In the genomic region with DNA sequence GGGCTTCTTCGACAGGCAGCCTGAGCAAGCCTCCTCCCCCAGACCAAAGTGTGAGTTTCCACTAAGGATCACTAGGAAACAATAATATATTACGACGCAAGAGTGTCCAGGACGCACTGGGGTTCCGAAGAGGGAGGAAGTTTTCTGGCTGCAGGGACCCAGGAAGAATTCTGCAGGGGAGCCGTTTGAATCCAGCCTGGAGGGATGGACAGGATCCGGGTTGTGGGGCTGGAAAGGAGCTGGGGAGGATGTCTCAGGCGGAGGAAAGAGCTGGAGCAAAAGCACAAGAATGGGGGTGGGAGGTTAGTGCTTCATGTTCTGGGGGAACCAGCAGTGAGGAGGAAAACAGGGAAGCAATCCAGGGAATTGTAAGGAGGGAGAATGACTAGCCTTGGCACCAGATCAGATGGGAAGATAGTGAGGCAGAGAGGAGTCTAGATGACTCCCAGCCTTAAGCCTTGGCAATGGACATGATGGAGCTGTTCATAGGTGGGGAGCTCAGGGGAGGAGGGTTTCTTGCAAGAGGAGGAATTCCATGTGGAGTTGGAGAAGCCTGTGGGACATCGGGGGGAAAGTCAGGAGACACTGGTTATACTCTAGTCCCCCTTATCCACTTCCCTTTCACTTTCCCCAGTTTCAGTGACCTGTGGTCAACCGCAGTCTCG, we compare ENCODE assay signal across 24 cellular contexts. TPM values are rescaled to one million over a fixed set of nuclear protein-coding genes. Genes with fewer than 3 reads are reported as not detected.
DNase-seq lines count a peak whose midpoint lies in the region; ATAC-seq and TF ChIP-seq lines count a peak whose summit lies in the region.
"Had no signal": no experiment of that assay in that cellular context is flagged by ENCODE, and none has a peak within 500 bp of the region (broad histone marks: within the 10 kb centered on the region; RNA-seq: fewer than 3 reads in every experiment).

No MANE protein-coding gene starts in this region.

- DNase-seq in Right ventricle myocardium inferior (ENCODE audit: missing footprints) (peak; percentile 39), left ventricle myocardium superior (no peak), NCI-H226 (peak; percentile 44), islet precursor cell (peak; percentile 48), uterus (peak; percentile 52 to 58), inferior parietal cortex (ENCODE audit: extremely low spot score) (no peak), NCI-H1930 (lab: John Stamatoyannopoulos, UW) (no peak)
- DNase-seq: activated CD8-positive, alpha-beta memory T cell treated with anti-CD3 and anti-CD28 coated beads for 24 hours; activated T-cell treated with anti-CD3 and anti-CD28 coated beads, Interleukin-2, amount 50 U/mL, for 72 hours; CD4-positive, alpha-beta T cell; effector memory CD8-positive, alpha-beta T cell; glutamatergic neuron; KBM-7; NCI-H187; NCI-H345; NCI-H82; stimulated activated CD4-positive, alpha-beta T cell treated with anti-CD3 and anti-CD28 coated beads, Interleukin-4, amount 100 ng/mL, for 24 hours had no signal

- H3K27me3 ChIP-seq in uterus: no peaks in the 10 kb centered on the region

- ATAC-seq in Right ventricle myocardium inferior: no peak
- no peak for ATAC-seq in left ventricle myocardium superior
- no peak for ATAC-seq in GM21723 (IDR thresholded peaks at IDR 0.05; ENCODE audit: unreplicated experiment)
- ATAC-seq: activated CD4-positive, CD25-positive, alpha-beta regulatory T cell treated with anti-CD3 and anti-CD28 coated beads, Interleukin-2, amount 50 U/mL, for 24 hours; activated naive CD4-positive, alpha-beta T cell treated with anti-CD3 and anti-CD28 coated beads, Interleukin-2, amount 50 U/mL, for 72 hours; activated T-cell treated with anti-CD3 and anti-CD28 coated beads, Interleukin-2, amount 50 U/mL, for 72 hours; effector memory CD8-positive, alpha-beta T cell; GM12878; Panc1 had no signal

- no peaks in the 10 kb centered on the region for H3K9me3 ChIP-seq in uterus
- H3K9me3 ChIP-seq: esophagus muscularis mucosa, spleen had no signal

- TF ChIP-seq POLR2A in uterus (IDR thresholded peaks at IDR 0.05): no peak

- no peak for TF ChIP-seq CTCF in uterus (IDR thresholded peaks at IDR 0.05)

- H3K36me3 ChIP-seq in uterus: no peaks in the 10 kb centered on the region
- H3K36me3 ChIP-seq: esophagus muscularis mucosa, spleen had no signal

- peak overlapping the region; percentile 58 to 71 for H3K27ac ChIP-seq in uterus
- H3K27ac ChIP-seq: spleen had no signal

- H3K4me1 ChIP-seq in uterus: peaks cover 0 to 10% of the 10 kb centered on the region in 2 donors

- no peak overlapping the region for H3K4me3 ChIP-seq in uterus
- H3K4me3 ChIP-seq: esophagus muscularis mucosa, GM12878, spleen had no signal

- intact Hi-C loops in Right ventricle myocardium inferior (cut with DNase I) (no loop called here), left ventricle myocardium superior (cut with micrococcal nuclease) (no loop called here), uterus (cut with DNase I; ENCODE audit: low total_unique reads) (no loop called here)

RNA-seq across cellular contexts. Expression of a gene that starts 26.6 kb away (rescaled TPM):
- 10.0 TPM for total RNA-seq in Right ventricle myocardium inferior
- total RNA-seq in left ventricle myocardium superior: 4.1 TPM
- 10 to 100 TPM in 2 of 4 donors, 1 to 10 TPM in 2; 1.8 to 47.9 (median 9.9) TPM for total RNA-seq in uterus
- total RNA-seq: activated naive CD4-positive, alpha-beta T cell treated with anti-CD3 and anti-CD28 coated beads, Interleukin-2, amount 50 U/mL, for 72 hours had no signal

RNA-seq across cellular contexts. Expression of a gene that starts 54.0 kb away (rescaled TPM):
- 4.5 TPM for total RNA-seq in Right ventricle myocardium inferior
- total RNA-seq in left ventricle myocardium superior: 3.4 TPM
- 10 to 100 TPM in 2 of 4 donors, 1 to 10 TPM in 2; 5.8 to 24.3 (median 9.0) TPM for total RNA-seq in uterus
- total RNA-seq: CD4-positive, alpha-beta T cell had no signal

Comparison
In these comparisons a context has a peak if more than half of its experiments do, and no peak if none do; other contexts are left out.
1. DNase-seq: peak in Right ventricle myocardium inferior (single experiment), NCI-H226 (single experiment), islet precursor cell (single experiment) and uterus (2 of 2); none in left ventricle myocardium superior (single experiment), inferior parietal cortex (single experiment) and NCI-H1930 (0 of 2).